In the genomic region with DNA sequence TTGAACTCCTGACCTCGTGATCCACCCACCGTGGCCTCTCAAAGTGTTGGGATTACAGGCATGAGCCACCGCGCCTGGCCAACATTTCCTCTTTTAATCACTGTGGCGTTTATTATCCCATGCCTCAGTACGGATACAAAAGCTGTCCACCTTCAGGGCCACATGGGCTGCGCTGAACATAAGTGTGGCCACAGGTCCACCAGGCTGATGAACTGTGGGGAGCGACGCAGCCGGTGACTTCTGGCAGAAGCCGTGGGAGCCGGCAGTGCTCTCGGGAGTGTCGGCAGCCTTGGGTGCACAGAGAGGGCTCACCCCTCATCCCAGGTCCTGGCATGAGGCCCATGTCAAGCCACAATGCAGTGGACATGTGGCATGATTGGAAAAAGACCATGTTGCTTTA, we compare ENCODE assay signal across 25 cellular contexts.
"Had no signal": no experiment of that assay in that cellular context is flagged by ENCODE, and none has a peak within 500 bp of the region (broad histone marks: within the 10 kb centered on the region; RNA-seq: fewer than 3 reads in every experiment).

No MANE protein-coding gene starts in this region.

- H3K4me2 ChIP-seq: neural progenitor cell had no signal

- FAIRE-seq: endothelial cell of umbilical vein had no signal

- H3K9ac ChIP-seq: neural progenitor cell had no signal

- ATAC-seq: body of pancreas; gastroesophageal sphincter; naive thymus-derived CD8-positive, alpha-beta T cell; right cardiac atrium had no signal

- H3K27ac ChIP-seq: adrenal gland, cardiac muscle cell, gastroesophageal sphincter, left ventricle myocardium inferior, neural progenitor cell, suprapubic skin, tibial artery, vagina had no signal

- H2AFZ ChIP-seq: neural progenitor cell had no signal

- H3K4me3 ChIP-seq: adrenal gland, body of pancreas, cardiac muscle cell, gastroesophageal sphincter, left ventricle myocardium inferior, neural progenitor cell, suprapubic skin, tibial artery, vagina had no signal

- H3K4me1 ChIP-seq: neural progenitor cell, vagina had no signal

- H3K27me3 ChIP-seq: adrenal gland, body of pancreas, cardiac muscle cell, gastroesophageal sphincter, neural progenitor cell, suprapubic skin, tibial artery, vagina had no signal

- H3K36me3 ChIP-seq: adrenal gland, cardiac muscle cell, gastroesophageal sphincter, left ventricle myocardium inferior, neural progenitor cell, suprapubic skin, tibial artery had no signal

- H3K9me3 ChIP-seq: adrenal gland, body of pancreas, gastroesophageal sphincter, left ventricle myocardium inferior, suprapubic skin, tibial artery, vagina had no signal

- DNase-seq: activated CD4-positive, alpha-beta memory T cell treated with anti-CD3 and anti-CD28 coated beads for 36 hours; activated CD4-positive, alpha-beta T cell treated with anti-CD3 and anti-CD28 coated beads, Interleukin-2, amount 10 ng/mL, durations not matched to agents 24 days and 14 days; activated CD4-positive, CD25-positive, alpha-beta regulatory T cell treated with anti-CD3 and anti-CD28 coated beads, Interleukin-2, amount 50 U/mL, for 72 hours; activated CD8-positive, alpha-beta memory T cell treated with anti-CD3 and anti-CD28 coated beads, Interleukin-2, amount 50 U/mL, for 4 hours; activated effector memory CD4-positive, alpha-beta T cell treated with anti-CD3 and anti-CD28 coated beads, Interleukin-2, amount 50 U/mL, for 16 hours; activated naive CD4-positive, alpha-beta T cell treated with anti-CD3 and anti-CD28 coated beads for 36 hours; activated naive CD8-positive, alpha-beta T cell treated with anti-CD3 and anti-CD28 coated beads for 36 hours; activated T-cell treated with anti-CD3 and anti-CD28 coated beads, Interleukin-2, amount 50 U/mL, for 1 hour; aorta; hypothalamus; immature natural killer cell; left ventricle myocardium inferior; naive thymus-derived CD8-positive, alpha-beta T cell; right cardiac atrium; stimulated activated naive CD4-positive, alpha-beta T cell; T-helper 2 cell; tibial artery had no signal
